In the genomic region with DNA sequence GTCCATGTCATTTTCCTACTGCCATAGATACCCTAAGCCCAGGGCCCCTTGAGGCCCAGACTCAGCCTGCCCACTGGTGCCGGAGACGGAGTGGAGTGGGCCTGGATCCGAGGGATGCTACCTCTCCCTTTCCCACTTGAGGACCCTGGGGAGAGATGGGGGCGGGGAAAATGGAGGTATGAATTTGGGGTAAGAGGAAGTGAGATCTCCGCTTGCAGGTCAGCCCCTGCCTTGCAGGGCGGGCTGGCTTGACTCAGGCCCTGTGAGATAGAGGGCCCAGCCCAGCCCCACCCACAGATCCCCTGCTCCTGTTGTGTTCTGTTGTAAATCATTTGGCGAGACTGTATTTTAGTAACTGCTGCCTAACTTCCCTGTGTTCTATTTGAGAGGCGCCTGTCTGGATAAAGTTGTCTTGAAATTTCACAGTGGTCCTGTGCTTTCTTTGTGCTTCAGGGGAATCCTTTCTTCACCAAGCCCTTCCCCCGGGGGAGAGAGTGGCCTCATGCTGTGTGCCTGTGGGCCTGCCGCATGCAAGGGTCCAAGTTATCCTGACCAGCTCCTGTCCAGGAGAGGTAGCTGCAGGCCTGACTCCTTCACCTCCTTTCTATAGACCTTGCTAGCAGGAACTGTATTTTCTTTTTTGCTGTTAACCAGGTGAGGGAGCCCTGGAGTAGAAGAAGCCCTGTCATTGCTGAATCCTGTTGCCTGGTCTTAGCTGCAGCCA, we compare ENCODE assay signal across 8 cellular contexts. TPM values are rescaled to one million over a fixed set of nuclear protein-coding genes. Genes with fewer than 3 reads are reported as not detected.
A peak's percentile ranks its signal among the peaks of the same experiment; 100 is the strongest.
DNase-seq lines count a peak whose midpoint lies in the region; ATAC-seq lines count a peak whose summit lies in the region.

No MANE protein-coding gene starts in this region.

- H3K36me3 Mint-ChIP-seq in T-helper 17 cell (ENCODE audit: low read depth) = peaks cover 5% of the 10 kb centered on the region
- peaks cover 25 to 44% of the 10 kb centered on the region in 2 donors for H3K36me3 Mint-ChIP-seq in stimulated activated naive B cell treated with anti-CD40 and anti-IgM and Interleukin-4, amounts not matched to agents 10 μg/mL and 1 μg/mL and 100 μg/mL, for 72 hours
- peaks cover 12% of the 10 kb centered on the region for H3K36me3 Mint-ChIP-seq in T-helper 2 cell treated with Interferon-gamma antibody and Interleukin-4, amounts not matched to agents 5 μg/mL and 100 μg/mL, for 36 hours (ENCODE audit: low read depth)

- ATAC-seq in Right ventricle myocardium inferior (peak; percentile 8), T-helper 17 cell (peak; percentile 29), left cardiac atrium (peak; percentile 16 to 17), HG02973 (IDR thresholded peaks at IDR 0.05; ENCODE audit: unreplicated experiment) (no peak)
- peak; percentile 78 to 80 for ATAC-seq in stimulated activated naive B cell treated with anti-CD40 and anti-IgM and Interleukin-4, amounts not matched to agents 10 μg/mL and 1 μg/mL and 100 μg/mL, for 72 hours (replicated peaks)

- DNase-seq in Right ventricle myocardium inferior (ENCODE audit: missing footprints) (no peak), cardiac septum (ENCODE audit: low spot score) (no peak), NCI-H1417 treated with DMSO at 0.1 percent for 48 hours (lab: John Stamatoyannopoulos, UW) (peak; percentile 53), T-helper 17 cell (no peak), left cardiac atrium (no peak)
- DNase-seq in stimulated activated naive B cell treated with anti-CD40 and anti-IgM and Interleukin-4, amounts not matched to agents 10 μg/mL and 1 μg/mL and 100 μg/mL, for 72 hours = no peak
- DNase-seq in T-helper 2 cell treated with Interferon-gamma antibody and Interleukin-4, amounts not matched to agents 5 μg/mL and 100 μg/mL, for 36 hours (ENCODE audit: low spot score) = no peak

- no peaks in the 10 kb centered on the region for H3K9me3 ChIP-seq in T-helper 17 cell (ENCODE audit: control insufficient read depth, low read length, poor library complexity, severe bottlenecking)

- no peaks in the 10 kb centered on the region for H3K9me3 Mint-ChIP-seq in stimulated activated naive B cell treated with anti-CD40 and anti-IgM and Interleukin-4, amounts not matched to agents 10 μg/mL and 1 μg/mL and 100 μg/mL, for 72 hours
- no peaks in the 10 kb centered on the region for H3K9me3 Mint-ChIP-seq in T-helper 2 cell treated with Interferon-gamma antibody and Interleukin-4, amounts not matched to agents 5 μg/mL and 100 μg/mL, for 36 hours

- no peaks in the 10 kb centered on the region for H3K27me3 Mint-ChIP-seq in T-helper 17 cell
- no peaks in the 10 kb centered on the region for H3K27me3 Mint-ChIP-seq in stimulated activated naive B cell treated with anti-CD40 and anti-IgM and Interleukin-4, amounts not matched to agents 10 μg/mL and 1 μg/mL and 100 μg/mL, for 72 hours
- H3K27me3 Mint-ChIP-seq in T-helper 2 cell treated with Interferon-gamma antibody and Interleukin-4, amounts not matched to agents 5 μg/mL and 100 μg/mL, for 36 hours (ENCODE audit: low read depth) = no peaks in the 10 kb centered on the region

- peaks cover 4% of the 10 kb centered on the region for H3K4me1 Mint-ChIP-seq in T-helper 17 cell
- H3K4me1 Mint-ChIP-seq in stimulated activated naive B cell treated with anti-CD40 and anti-IgM and Interleukin-4, amounts not matched to agents 10 μg/mL and 1 μg/mL and 100 μg/mL, for 72 hours = peaks cover 11 to 14% of the 10 kb centered on the region in 2 donors
- H3K4me1 Mint-ChIP-seq in T-helper 2 cell treated with Interferon-gamma antibody and Interleukin-4, amounts not matched to agents 5 μg/mL and 100 μg/mL, for 36 hours (ENCODE audit: low read depth) = no peaks in the 10 kb centered on the region

- no peak overlapping the region for H3K4me3 Mint-ChIP-seq in T-helper 17 cell
- H3K4me3 Mint-ChIP-seq in stimulated activated naive B cell treated with anti-CD40 and anti-IgM and Interleukin-4, amounts not matched to agents 10 μg/mL and 1 μg/mL and 100 μg/mL, for 72 hours = no peak overlapping the region
- H3K4me3 Mint-ChIP-seq in T-helper 2 cell treated with Interferon-gamma antibody and Interleukin-4, amounts not matched to agents 5 μg/mL and 100 μg/mL, for 36 hours = no peak overlapping the region

- H3K27ac Mint-ChIP-seq in T-helper 17 cell = no peak overlapping the region
- H3K27ac Mint-ChIP-seq in stimulated activated naive B cell treated with anti-CD40 and anti-IgM and Interleukin-4, amounts not matched to agents 10 μg/mL and 1 μg/mL and 100 μg/mL, for 72 hours = peak overlapping the region; percentile 79
- no peak overlapping the region for H3K27ac Mint-ChIP-seq in T-helper 2 cell treated with Interferon-gamma antibody and Interleukin-4, amounts not matched to agents 5 μg/mL and 100 μg/mL, for 36 hours

- intact Hi-C loops in Right ventricle myocardium inferior (cut with DNase I) = no loop called here
- intact Hi-C loops in cardiac septum (cut with DNase I) = no loop called here
- intact Hi-C loops in left cardiac atrium (cut with DNase I) = loop anchor here in 1 of 2 donors (10.0 kb wide), 1 partner anchor 351 kb away; no protein-coding TSS in a partner anchor

RNA-seq across cellular contexts. Expression of a gene that starts 13.3 kb away (rescaled TPM):
- total RNA-seq in Right ventricle myocardium inferior (58.0 TPM), cardiac septum (56.1 TPM), T-helper 17 cell (10 to 100 TPM; 68.2 to 68.9 TPM), left cardiac atrium (10 to 100 TPM; 51.5 to 62.1 TPM)

RNA-seq across cellular contexts. Expression of a gene that starts 24.8 kb away (rescaled TPM):
- total RNA-seq in Right ventricle myocardium inferior (1.8 TPM), cardiac septum (3.7 TPM), T-helper 17 cell (under 1 TPM in 1 of 2 donors, not detected in 1; 0.45 TPM), left cardiac atrium (1 to 10 TPM; 3.1 to 5.6 TPM)
